ENCODE assay signal across 1 cellular context in the genomic region with DNA sequence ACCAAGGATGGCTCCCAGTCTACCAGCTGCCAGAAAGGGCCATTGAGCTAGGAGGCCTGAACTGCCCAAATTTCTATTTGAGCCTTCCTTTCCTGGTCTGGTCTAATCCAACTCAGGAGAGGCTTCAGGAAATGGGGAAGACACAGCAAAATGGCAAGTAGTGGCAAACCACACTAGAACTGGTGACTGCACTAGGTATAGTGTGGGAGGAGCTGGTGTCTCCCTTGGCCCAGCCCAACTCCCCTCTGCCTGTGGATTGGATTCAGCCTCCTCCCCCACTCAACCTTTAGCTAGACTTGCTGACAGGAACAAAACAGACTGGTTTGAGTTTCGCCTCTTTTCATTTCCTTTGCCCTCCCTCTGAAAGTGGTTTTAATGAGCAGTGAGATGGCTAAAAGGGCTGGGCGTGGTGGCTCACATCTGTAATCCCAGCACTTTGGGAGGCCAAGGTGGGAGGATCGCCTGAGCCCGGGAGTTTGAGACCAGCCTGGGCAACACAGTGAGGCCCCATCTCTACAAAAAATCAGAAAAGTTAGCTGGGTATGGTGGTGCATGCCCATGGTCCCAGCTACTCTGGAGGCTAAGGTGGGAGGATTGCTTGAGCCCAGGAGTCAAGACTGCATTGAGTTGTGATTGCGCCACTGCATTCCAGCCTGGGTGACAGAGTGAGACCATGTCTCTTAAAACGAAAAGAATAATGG.
TF ChIP-seq lines count a peak whose summit lies in the region.

No MANE protein-coding gene starts in this region.

TF ChIP-seq in GM12878, 131 proteins besides CTCF, POLR2A, EP300 and RAD21:
- no peak for TF ChIP-seq SMC3 (IDR thresholded peaks at IDR 0.05; ENCODE audit: borderline replicate concordance, low read length)
- TF ChIP-seq MAX (IDR thresholded peaks at IDR 0.05; ENCODE audit: low read depth, low read length) = no peak
- peak in 1 of 2 experiments; percentile 17; a peak in 1 of 4 replicates for TF ChIP-seq IKZF2 (IDR thresholded peaks at IDR 0.05)
- TF ChIP-seq POLR2AphosphoS5 (IDR thresholded peaks at IDR 0.05; ENCODE audit: low read length) = 0 out of 2 replicates have a peak, but pooled peaks have one; percentile 7
TF ChIP-seq in GM12878: peak in this region for 2.
